Comparison of ENCODE assay signal across 17 cellular contexts in the genomic region with DNA sequence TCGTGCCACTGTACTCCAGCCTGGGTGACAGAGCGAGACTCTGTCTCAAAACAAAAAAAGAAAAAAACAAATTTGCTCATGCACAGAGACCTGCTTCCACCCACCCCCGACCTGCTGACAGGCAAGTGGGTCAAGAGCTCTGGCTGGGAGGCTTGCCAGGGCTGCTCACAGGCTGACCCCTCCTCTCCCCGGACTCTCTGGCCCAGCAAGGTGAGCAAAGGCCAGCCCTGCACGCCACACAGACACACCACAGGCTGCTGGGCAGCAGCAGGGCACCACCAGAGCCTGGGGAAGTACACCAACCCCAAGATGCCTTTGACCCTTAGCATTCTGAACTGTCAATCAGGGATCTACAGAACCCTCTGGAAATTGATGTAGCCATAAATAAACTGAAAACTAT.
"Had no signal": no experiment of that assay in that cellular context is flagged by ENCODE, and none has a peak within 500 bp of the region (broad histone marks: within the 10 kb centered on the region; RNA-seq: fewer than 3 reads in every experiment).

No MANE protein-coding gene starts in this region.

- H3K9me3 ChIP-seq: ascending aorta, esophagus squamous epithelium, pancreas, sigmoid colon, thoracic aorta had no signal

- H3K4me1 ChIP-seq: esophagus squamous epithelium, pancreas, sigmoid colon had no signal

- ATAC-seq: natural killer cell; pancreas; stimulated activated memory B cell treated with anti-CD40 and anti-IgM and Interleukin-4, amounts not matched to agents 10 μg/mL and 1 μg/mL and 100 μg/mL, for 72 hours had no signal

- H3K27ac ChIP-seq: ascending aorta, esophagus squamous epithelium, pancreas, sigmoid colon, thoracic aorta, VCaP had no signal

- H3K27me3 ChIP-seq: ascending aorta, esophagus squamous epithelium, pancreas, sigmoid colon had no signal

- DNase-seq: activated CD4-positive, CD25-positive, alpha-beta regulatory T cell treated with anti-CD3 and anti-CD28 coated beads, Interleukin-2, amount 50 U/mL, for 72 hours; activated gamma-delta T cell; dermis blood vessel endothelial cell; effector memory CD4-positive, alpha-beta T cell; esophagus squamous epithelium; hippocampal formation; mesendoderm; natural killer cell; sigmoid colon; stimulated activated CD4-positive, alpha-beta T cell treated with anti-CD3 and anti-CD28 coated beads, Interleukin-4, amount 100 ng/mL, for 4 hours had no signal

- H3K4me1 Mint-ChIP-seq: activated naive CD4-positive, alpha-beta T cell treated with anti-CD3 and anti-CD28 coated beads, Interleukin-2, amount 50 U/mL, for 24 hours; stimulated activated memory B cell treated with anti-CD40 and anti-IgM and Interleukin-4, amounts not matched to agents 10 μg/mL and 1 μg/mL and 100 μg/mL, for 72 hours had no signal

- H3K9me3 Mint-ChIP-seq: activated naive CD4-positive, alpha-beta T cell treated with anti-CD3 and anti-CD28 coated beads, Interleukin-2, amount 50 U/mL, for 24 hours; natural killer cell; stimulated activated memory B cell treated with anti-CD40 and anti-IgM and Interleukin-4, amounts not matched to agents 10 μg/mL and 1 μg/mL and 100 μg/mL, for 72 hours; T-helper 1 cell treated with Interleukin-12 subunit alpha and Interleukin-12 subunit beta and Interleukin-4 antibody, amounts not matched to agents 30 μg/mL and 1 μg/mL, for 36 hours had no signal

- H3K4me3 Mint-ChIP-seq: activated naive CD4-positive, alpha-beta T cell treated with anti-CD3 and anti-CD28 coated beads, Interleukin-2, amount 50 U/mL, for 24 hours; natural killer cell; stimulated activated memory B cell treated with anti-CD40 and anti-IgM and Interleukin-4, amounts not matched to agents 10 μg/mL and 1 μg/mL and 100 μg/mL, for 72 hours; T-helper 1 cell treated with Interleukin-12 subunit alpha and Interleukin-12 subunit beta and Interleukin-4 antibody, amounts not matched to agents 30 μg/mL and 1 μg/mL, for 36 hours had no signal

- H3K4me3 ChIP-seq: ascending aorta, esophagus squamous epithelium, pancreas, sigmoid colon, thoracic aorta had no signal

- H3K27me3 Mint-ChIP-seq: activated naive CD4-positive, alpha-beta T cell treated with anti-CD3 and anti-CD28 coated beads, Interleukin-2, amount 50 U/mL, for 24 hours; stimulated activated memory B cell treated with anti-CD40 and anti-IgM and Interleukin-4, amounts not matched to agents 10 μg/mL and 1 μg/mL and 100 μg/mL, for 72 hours had no signal

- H3K27ac Mint-ChIP-seq: activated naive CD4-positive, alpha-beta T cell treated with anti-CD3 and anti-CD28 coated beads, Interleukin-2, amount 50 U/mL, for 24 hours; natural killer cell; stimulated activated memory B cell treated with anti-CD40 and anti-IgM and Interleukin-4, amounts not matched to agents 10 μg/mL and 1 μg/mL and 100 μg/mL, for 72 hours; T-helper 1 cell treated with Interleukin-12 subunit alpha and Interleukin-12 subunit beta and Interleukin-4 antibody, amounts not matched to agents 30 μg/mL and 1 μg/mL, for 36 hours had no signal
